ENCODE assay signal across 9 cellular contexts in genomic region chr5:56479701-56480304, GRCh38.
DNase-seq lines count a peak whose midpoint lies in the region; ATAC-seq and TF ChIP-seq lines count a peak whose summit lies in the region.
"Had no signal": no experiment of that assay in that cellular context is flagged by ENCODE, and none has a peak within 500 bp of the region (broad histone marks: within the 10 kb centered on the region; RNA-seq: fewer than 3 reads in every experiment).

No MANE protein-coding gene starts in this region.

- intact Hi-C loops in stomach (cut with DNase I; ENCODE audit: low total_unique reads): no loop called here

- no peaks in the 10 kb centered on the region for H3K27me3 ChIP-seq in layer of hippocampus (ENCODE audit: control insufficient read depth, insufficient read depth, low read length)
- peaks cover 0 to 4% (median 0%) of the 10 kb centered on the region in 3 donors for H3K27me3 ChIP-seq in stomach

- H3K27ac ChIP-seq in layer of hippocampus (ENCODE audit: low read depth, low read length) (peak overlapping the region; percentile 62), stomach (peak overlapping the region; percentile 37 to 94 (median 88))

- peaks cover 0 to 5% of the 10 kb centered on the region in 2 donors for H3K9me3 Mint-ChIP-seq in activated naive CD4-positive, alpha-beta T cell treated with anti-CD3 and anti-CD28 coated beads, Interleukin-2, amount 50 U/mL, for 72 hours

- H3K36me3 ChIP-seq in stomach: no peaks in the 10 kb centered on the region

- no peak for DNase-seq in GM12864 (ENCODE audit: low read depth)
- no peak for DNase-seq in activated naive CD4-positive, alpha-beta T cell treated with anti-CD3 and anti-CD28 coated beads, Interleukin-2, amount 50 U/mL, for 72 hours (ENCODE audit: low spot score in 2 of 2)
- no peak for DNase-seq in stomach
- no peak for DNase-seq in SKM-1 (lab: John Stamatoyannopoulos, UW; ENCODE audit: unreplicated experiment)
- no peak for DNase-seq in NCI-H1105 treated with DMSO at 0.1 percent for 48 hours (lab: John Stamatoyannopoulos, UW)

- TF ChIP-seq EP300 in stomach (IDR thresholded peaks at IDR 0.05): no peak

- H3K4me1 ChIP-seq in stomach: peaks cover 7 to 35% (median 31%) of the 10 kb centered on the region in 4 donors

- 24 to 49% (median 30%) methylated on average over 12 of the region's 12 CpGs for WGBS in stomach, 5 donors

- no peaks in the 10 kb centered on the region for H3K9me3 ChIP-seq in stomach

- TF ChIP-seq CTCF in GM12864 (IDR thresholded peaks at IDR 0.05; ENCODE audit: low read depth, low read length, missing control alignments) (no peak), stomach (IDR thresholded peaks at IDR 0.05) (no peak)

- no peak for TF ChIP-seq POLR2A in stomach (IDR thresholded peaks at IDR 0.05)

- ATAC-seq in HG03442 (IDR thresholded peaks at IDR 0.05; ENCODE audit: unreplicated experiment) (peak; percentile 44), HG03520 (IDR thresholded peaks at IDR 0.05; ENCODE audit: unreplicated experiment) (no peak)
- ATAC-seq in activated naive CD4-positive, alpha-beta T cell treated with anti-CD3 and anti-CD28 coated beads, Interleukin-2, amount 50 U/mL, for 72 hours: peak; percentile 46
- ATAC-seq: HCT116 had no signal

- peak overlapping the region; percentile 37 to 65 for H3K27ac Mint-ChIP-seq in activated naive CD4-positive, alpha-beta T cell treated with anti-CD3 and anti-CD28 coated beads, Interleukin-2, amount 50 U/mL, for 72 hours

- H3K4me3 ChIP-seq in GM12864 (ENCODE audit: low read depth, low read length): peak overlapping the region; percentile 51; the same call in 1 of the 2 replicates
- peak overlapping the region; percentile 62 to 72 (median 66) for H3K4me3 ChIP-seq in stomach

- no peaks in the 10 kb centered on the region for H3K36me3 Mint-ChIP-seq in activated naive CD4-positive, alpha-beta T cell treated with anti-CD3 and anti-CD28 coated beads, Interleukin-2, amount 50 U/mL, for 72 hours
